In genomic region chr12:54047160-54047963, GRCh38 we compare ENCODE assay signal across 16 cellular contexts. TPM values are rescaled to one million over a fixed set of nuclear protein-coding genes. Genes with fewer than 3 reads are reported as not detected.
A peak's percentile ranks its signal among the peaks of the same experiment; 100 is the strongest.
DNase-seq lines count a peak whose midpoint lies in the region; ATAC-seq and TF ChIP-seq lines count a peak whose summit lies in the region.
"Had no signal": no experiment of that assay in that cellular context is flagged by ENCODE, and none has a peak within 500 bp of the region (broad histone marks: within the 10 kb centered on the region; RNA-seq: fewer than 3 reads in every experiment).

No MANE protein-coding gene starts in this region.

- H3K4me1 Mint-ChIP-seq in activated naive CD8-positive, alpha-beta T cell treated with anti-CD3 and anti-CD28 coated beads for 36 hours = peaks cover 31% of the 10 kb centered on the region

- peaks cover 4 to 38% (median 18%) of the 10 kb centered on the region in 6 donors for H3K4me1 ChIP-seq in spleen

- H3K4me3 ChIP-seq in spleen (peak overlapping the region in 4 of 8 donors; percentile 8 to 46 (median 21)), WERI-Rb-1 (ENCODE audit: low read depth, low read length) (no peak overlapping the region)
- H3K4me3 ChIP-seq: K562 had no signal

- H3K36me3 ChIP-seq in spleen (no peaks in the 10 kb centered on the region), WERI-Rb-1 (peaks cover 9% of the 10 kb centered on the region)
- H3K36me3 ChIP-seq: heart left ventricle had no signal

- H3K9me3 ChIP-seq in spleen (no peaks in the 10 kb centered on the region), WERI-Rb-1 (ENCODE audit: severe bottlenecking) (no peaks in the 10 kb centered on the region)
- H3K9me3 ChIP-seq: heart left ventricle had no signal

- H3K9me3 Mint-ChIP-seq in activated naive CD8-positive, alpha-beta T cell treated with anti-CD3 and anti-CD28 coated beads for 36 hours = no peaks in the 10 kb centered on the region

- H3K27ac ChIP-seq in spleen (no peak overlapping the region), WERI-Rb-1 (no peak overlapping the region; the same call in 1 of the 2 replicates)
- H3K27ac ChIP-seq: heart left ventricle had no signal

- peaks cover 6 to 100% (median 82%) of the 10 kb centered on the region in 7 donors for H3K27me3 ChIP-seq in spleen (replicated peaks in 1 of 7)
- H3K27me3 ChIP-seq in WERI-Rb-1 (ENCODE audit: insufficient read depth, low read depth, severe bottlenecking) = no peaks in the 10 kb centered on the region

- no peak for TF ChIP-seq CTCF in spleen (IDR thresholded peaks at IDR 0.05 in 8 of 11, conservative IDR thresholded peaks at IDR 0.05 in 3 of 11)
- no peak for TF ChIP-seq CTCF in WERI-Rb-1 (IDR thresholded peaks at IDR 0.05; ENCODE audit: low read depth, low read length)

- DNase-seq in activated CD8-positive, alpha-beta memory T cell treated with anti-CD3 and anti-CD28 coated beads for 24 hours = peak; percentile 59
- DNase-seq in activated CD8-positive, alpha-beta memory T cell treated with anti-CD3 and anti-CD28 coated beads, Interleukin-2, amount 50 U/mL, for 4 hours = no peak
- DNase-seq in activated naive CD8-positive, alpha-beta T cell treated with anti-CD3 and anti-CD28 coated beads for 36 hours = no peak
- peak; percentile 80 for DNase-seq in islet precursor cell
- DNase-seq in spleen = peak; percentile 47
- no peak for DNase-seq in SKM-1 (lab: John Stamatoyannopoulos, UW; ENCODE audit: unreplicated experiment)
- no peak for DNase-seq in WERI-Rb-1
- DNase-seq: activated CD4-positive, alpha-beta T cell treated with anti-CD3 and anti-CD28 coated beads for 4 hours; activated gamma-delta T cell; GDM1; heart left ventricle; left colon; NCI-H1417 treated with DMSO at 0.1 percent for 48 hours had no signal

- H3K27ac Mint-ChIP-seq in activated naive CD8-positive, alpha-beta T cell treated with anti-CD3 and anti-CD28 coated beads for 36 hours = no peak overlapping the region

- WGBS in spleen, 5 donors = 7 to 24% (median 8%) methylated on average over 47 to 61 of the region's 61 CpGs

- H3K27me3 Mint-ChIP-seq in activated naive CD8-positive, alpha-beta T cell treated with anti-CD3 and anti-CD28 coated beads for 36 hours = peaks cover 100% of the 10 kb centered on the region

- H3K4me3 Mint-ChIP-seq in activated naive CD8-positive, alpha-beta T cell treated with anti-CD3 and anti-CD28 coated beads for 36 hours = peak overlapping the region; percentile 58

- TF ChIP-seq POLR2A in spleen (IDR thresholded peaks at IDR 0.05) = no peak

- H3K36me3 Mint-ChIP-seq in activated naive CD8-positive, alpha-beta T cell treated with anti-CD3 and anti-CD28 coated beads for 36 hours = no peaks in the 10 kb centered on the region

- intact Hi-C loops in spleen (cut with DNase I; ENCODE audit: low total_unique reads) = no loop called here

- ATAC-seq in HG03095 (IDR thresholded peaks at IDR 0.05; ENCODE audit: unreplicated experiment) = no peak
- ATAC-seq: heart left ventricle, K562, left colon had no signal

RNA-seq across cellular contexts. Expression of gene HOXC4, which starts 6.3 kb away (rescaled TPM):
- 1 to 10 TPM in 1 of 2 experiments, under 1 TPM in 1; 0.56 to 1.0 TPM for total RNA-seq in activated naive CD8-positive, alpha-beta T cell treated with anti-CD3 and anti-CD28 coated beads for 36 hours
- 1 to 10 TPM in 4 of 7 donors, under 1 TPM in 3; 0.68 to 2.1 (median 1.4) TPM for total RNA-seq in spleen
- polyA plus RNA-seq in spleen = 1 to 10 TPM in 2 of 3 donors, under 1 TPM in 1; 0.49 to 2.6 (median 1.8) TPM
- total RNA-seq: T-helper 2 cell treated with Interferon-gamma antibody and Interleukin-4, amounts not matched to agents 100 ng/mL and 5 ng/mL, for 36 hours had no signal

RNA-seq across cellular contexts. Expression of gene HOXC5, which starts 14.5 kb away (rescaled TPM):
- not detected for total RNA-seq in activated naive CD8-positive, alpha-beta T cell treated with anti-CD3 and anti-CD28 coated beads for 36 hours
- not detected for total RNA-seq in spleen
- under 1 TPM in 1 of 3 donors, not detected in 2; 0.06 TPM for polyA plus RNA-seq in spleen
- total RNA-seq: heart left ventricle; left colon; T-helper 2 cell treated with Interferon-gamma antibody and Interleukin-4, amounts not matched to agents 100 ng/mL and 5 ng/mL, for 36 hours had no signal
- polyA plus RNA-seq: heart left ventricle had no signal

RNA-seq across cellular contexts. Expression of gene HOXC6, which starts 19.1 kb away (rescaled TPM):
- not detected for total RNA-seq in activated naive CD8-positive, alpha-beta T cell treated with anti-CD3 and anti-CD28 coated beads for 36 hours
- total RNA-seq in spleen = under 1 TPM in 4 of 7 donors, not detected in 3; 0.19 to 0.52 (median 0.34) TPM
- under 1 TPM in 2 of 3 donors, not detected in 1; 0.11 to 0.16 TPM for polyA plus RNA-seq in spleen
- total RNA-seq: left colon; T-helper 2 cell treated with Interferon-gamma antibody and Interleukin-4, amounts not matched to agents 100 ng/mL and 5 ng/mL, for 36 hours had no signal

RNA-seq across cellular contexts. Expression of gene HOXC8, which starts 38.6 kb away (rescaled TPM):
- total RNA-seq in activated naive CD8-positive, alpha-beta T cell treated with anti-CD3 and anti-CD28 coated beads for 36 hours = not detected
- not detected for total RNA-seq in spleen
- polyA plus RNA-seq in spleen = under 1 TPM in 2 of 3 donors, not detected in 1; 0.04 to 0.10 TPM
- total RNA-seq: heart left ventricle; left colon; T-helper 2 cell treated with Interferon-gamma antibody and Interleukin-4, amounts not matched to agents 100 ng/mL and 5 ng/mL, for 36 hours had no signal
- polyA plus RNA-seq: heart left ventricle had no signal

RNA-seq across cellular contexts. Expression of gene HOXC9, which starts 47.4 kb away (rescaled TPM):
- total RNA-seq in activated naive CD8-positive, alpha-beta T cell treated with anti-CD3 and anti-CD28 coated beads for 36 hours = not detected
- not detected for total RNA-seq in spleen
- polyA plus RNA-seq in spleen = under 1 TPM in 1 of 3 donors, not detected in 2; 0.05 TPM
- total RNA-seq: heart left ventricle; left colon; T-helper 2 cell treated with Interferon-gamma antibody and Interleukin-4, amounts not matched to agents 100 ng/mL and 5 ng/mL, for 36 hours had no signal
- polyA plus RNA-seq: heart left ventricle had no signal

Comparison
In these comparisons a context has a peak if more than half of its experiments do, and no peak if none do; other contexts are left out.
1. DNase-seq: peak in activated CD8-positive, alpha-beta memory T cell treated with anti-CD3 and anti-CD28 coated beads for 24 hours (single experiment), islet precursor cell (single experiment) and spleen (single experiment); none in activated CD8-positive, alpha-beta memory T cell treated with anti-CD3 and anti-CD28 coated beads, Interleukin-2, amount 50 U/mL, for 4 hours (single experiment), activated naive CD8-positive, alpha-beta T cell treated with anti-CD3 and anti-CD28 coated beads for 36 hours (single experiment), SKM-1 (single experiment) and WERI-Rb-1 (single experiment).